ENCODE assay signal across 8 cellular contexts in the genomic region with DNA sequence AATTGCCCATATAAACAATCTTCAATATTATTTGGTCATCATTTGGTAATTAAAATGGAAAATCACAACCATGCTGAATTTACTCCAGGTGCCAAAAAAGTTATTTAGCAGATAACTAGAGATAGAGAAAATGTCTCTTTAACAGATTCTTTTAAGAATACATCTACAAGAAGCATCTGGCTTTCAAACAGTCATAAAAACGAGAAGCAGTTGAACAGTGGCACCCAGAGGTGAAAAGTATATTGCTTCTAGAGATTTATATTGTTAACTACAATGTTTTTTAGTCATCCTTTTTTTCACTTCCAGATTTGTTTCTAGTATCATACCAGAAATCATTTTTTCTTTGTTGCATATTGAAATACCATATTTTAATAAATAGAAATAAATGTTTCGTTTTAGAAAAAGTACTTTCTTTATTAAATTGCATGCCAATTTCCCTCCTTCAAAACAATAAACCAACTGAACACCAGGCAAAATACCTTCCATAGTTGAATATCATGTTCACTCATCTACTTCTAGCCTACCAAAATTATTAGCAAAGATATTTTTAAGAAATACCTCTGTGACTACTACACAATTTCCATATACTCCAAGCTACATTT.
A peak's percentile ranks its signal among the peaks of the same experiment; 100 is the strongest.
DNase-seq lines count a peak whose midpoint lies in the region; ATAC-seq and TF ChIP-seq lines count a peak whose summit lies in the region.

No MANE protein-coding gene starts in this region.

- H2BK120ac ChIP-seq in trophoblast cell (ENCODE audit: insufficient read depth, low read length, poor library complexity), result no peak overlapping the region

- no peak overlapping the region for H3K14ac ChIP-seq in trophoblast cell (ENCODE audit: low read length)

- H4K8ac ChIP-seq in trophoblast cell (ENCODE audit: low read depth, low read length), result no peak overlapping the region

- H3K4me1 Mint-ChIP-seq in activated CD4-positive, alpha-beta T cell treated with anti-CD3 and anti-CD28 coated beads, Interleukin-2, amount 10 ng/mL, durations not matched to agents 7 days and 5 days, result peaks cover 17% of the 10 kb centered on the region

- H3K23ac ChIP-seq in trophoblast cell (ENCODE audit: low read length), result no peak overlapping the region

- no peaks in the 10 kb centered on the region for H3K36me3 ChIP-seq in GM23248 (ENCODE audit: low read depth)
- H3K36me3 ChIP-seq in trophoblast cell (ENCODE audit: control insufficient read depth in 1 of 2, insufficient read depth in 2 of 2, low read length in 2 of 2), result no peaks in the 10 kb centered on the region

- no peak overlapping the region for H3K18ac ChIP-seq in trophoblast cell (ENCODE audit: low read length)

- no peak overlapping the region for H3K27ac Mint-ChIP-seq in activated CD4-positive, alpha-beta T cell treated with anti-CD3 and anti-CD28 coated beads, Interleukin-2, amount 10 ng/mL, durations not matched to agents 7 days and 5 days

- H4K20me1 ChIP-seq in GM23248 (ENCODE audit: insufficient read depth), result no peaks in the 10 kb centered on the region

- 0 out of 2 replicates have a peak, but pooled peaks cover 4% of the 10 kb centered on the region for H3F3A ChIP-seq in GM23248 (ENCODE audit: insufficient read depth)

- POLR2A ChIA-PET in activated CD4-positive, alpha-beta T cell treated with anti-CD3 and anti-CD28 coated beads, Interleukin-2, amount 10 ng/mL, durations not matched to agents 7 days and 5 days (lab: Charles Lee), result no interaction called here

- H3K79me2 ChIP-seq in GM23248 (ENCODE audit: insufficient read depth) (no peaks in the 10 kb centered on the region), trophoblast cell (ENCODE audit: control insufficient read depth, insufficient read depth, low read length, poor library complexity) (no peaks in the 10 kb centered on the region)

- H2AFZ ChIP-seq in GM23248, result no peak overlapping the region
- H2AFZ ChIP-seq in trophoblast cell (ENCODE audit: insufficient read depth, low read length, poor library complexity), result no peak overlapping the region

- no peaks in the 10 kb centered on the region for H3K9me3 Mint-ChIP-seq in activated CD4-positive, alpha-beta T cell treated with anti-CD3 and anti-CD28 coated beads, Interleukin-2, amount 10 ng/mL, durations not matched to agents 7 days and 5 days

- H3K4me1 ChIP-seq in GM23248 (ENCODE audit: insufficient read depth) (peaks cover 4% of the 10 kb centered on the region; the same call in 1 of the 2 replicates), trophoblast cell (ENCODE audit: control insufficient read depth in 1 of 2, insufficient read depth in 2 of 2, low read length in 2 of 2) (peaks cover 0 to 3% of the 10 kb centered on the region in 2 experiments)

- TF ChIP-seq CTCF in fibroblast of mammary gland (conservative IDR thresholded peaks at IDR 0.05; ENCODE audit: control insufficient read depth, insufficient read depth, low read depth, low read length), result peak; percentile 63

- no peak overlapping the region for H4K12ac ChIP-seq in trophoblast cell (ENCODE audit: low read depth, low read length)

- H3K27me3 ChIP-seq in GM23248 (replicated peaks; ENCODE audit: insufficient read depth), result no peaks in the 10 kb centered on the region
- H3K27me3 ChIP-seq in trophoblast cell (ENCODE audit: insufficient read depth, low read length), result peaks cover 3% of the 10 kb centered on the region

- peaks cover 60% of the 10 kb centered on the region for H3K27me3 Mint-ChIP-seq in activated CD4-positive, alpha-beta T cell treated with anti-CD3 and anti-CD28 coated beads, Interleukin-2, amount 10 ng/mL, durations not matched to agents 7 days and 5 days

- CTCF ChIA-PET in activated CD4-positive, alpha-beta T cell treated with anti-CD3 and anti-CD28 coated beads, Interleukin-2, amount 10 ng/mL, durations not matched to agents 7 days and 5 days (lab: Charles Lee), result interaction anchor here (0.6 to 3.2 kb wide), 6 partner anchors 10 to 1007 kb away, joined by 3 to 24 read pairs (median 4); no protein-coding TSS in a partner anchor

- H3K4me2 ChIP-seq in GM23248 (ENCODE audit: unreplicated experiment), result no peak overlapping the region
- no peak overlapping the region for H3K4me2 ChIP-seq in trophoblast cell (ENCODE audit: low read length)

- H3K4me3 ChIP-seq in GM23248, result no peak overlapping the region
- H3K4me3 ChIP-seq in fibroblast of mammary gland (ENCODE audit: control insufficient read depth, low read depth, low read length), result no peak overlapping the region
- no peak overlapping the region for H3K4me3 ChIP-seq in trophoblast cell (ENCODE audit: low read depth, low read length)

- H3K36me3 Mint-ChIP-seq in activated CD4-positive, alpha-beta T cell treated with anti-CD3 and anti-CD28 coated beads, Interleukin-2, amount 10 ng/mL, durations not matched to agents 7 days and 5 days (ENCODE audit: low read depth), result no peaks in the 10 kb centered on the region

- H2BK5ac ChIP-seq in trophoblast cell (ENCODE audit: low read depth, low read length, poor library complexity), result no peak overlapping the region

- no peak overlapping the region for H3K4me3 Mint-ChIP-seq in activated CD4-positive, alpha-beta T cell treated with anti-CD3 and anti-CD28 coated beads, Interleukin-2, amount 10 ng/mL, durations not matched to agents 7 days and 5 days

- in situ Hi-C loops in GM23248 (cut with MboI), result loop anchor here (5.0 to 10.0 kb wide), 2 partner anchors 482 to 1020 kb away; a partner anchor contains a TSS

- no peaks in the 10 kb centered on the region for H3K79me1 ChIP-seq in trophoblast cell (ENCODE audit: low read length)

- no peak for ATAC-seq in GM19324 (IDR thresholded peaks at IDR 0.05; ENCODE audit: low FRiP score, unreplicated experiment)

- H2BK12ac ChIP-seq in trophoblast cell (ENCODE audit: low read length), result no peak overlapping the region

- no peaks in the 10 kb centered on the region for H3K9me2 ChIP-seq in GM23248 (ENCODE audit: insufficient read depth)

- H3K9ac ChIP-seq in GM23248 (no peak overlapping the region), trophoblast cell (ENCODE audit: low read length) (no peak overlapping the region)

- DNase-seq in activated CD4-positive, alpha-beta T cell treated with anti-CD3 and anti-CD28 coated beads, Interleukin-2, amount 10 ng/mL, durations not matched to agents 7 days and 5 days, result peak; percentile 59
- no peak for DNase-seq in activated CD4-positive, alpha-beta T cell treated with anti-CD3 and anti-CD28 coated beads, Interleukin-2, amount 50 U/mL, for 4 hours
- peak; percentile 80 for DNase-seq in GM23248
- DNase-seq in NCI-H1105 treated with DMSO at 0.1 percent for 48 hours (lab: John Stamatoyannopoulos, UW), result peak; percentile 68
- DNase-seq in SKM-1 (lab: John Stamatoyannopoulos, UW; ENCODE audit: unreplicated experiment), result peak; percentile 57
- peak; percentile 76 for DNase-seq in fibroblast of mammary gland (ENCODE audit: low read depth)
- peak; percentile 50 to 79 for DNase-seq in trophoblast cell

- no peak overlapping the region for H2AK5ac ChIP-seq in trophoblast cell (ENCODE audit: low read length)

- H3K27ac ChIP-seq in GM23248, result no peak overlapping the region
- H3K27ac ChIP-seq in trophoblast cell (ENCODE audit: low read depth, low read length), result no peak overlapping the region

- no peak overlapping the region for H4K91ac ChIP-seq in trophoblast cell (ENCODE audit: low read depth, low read length)

- H3K4ac ChIP-seq in trophoblast cell (ENCODE audit: low read depth, low read length), result no peak overlapping the region

- H3K9me3 ChIP-seq in GM23248 (ENCODE audit: low read depth) (no peaks in the 10 kb centered on the region), trophoblast cell (ENCODE audit: insufficient read depth, low read depth, low read length) (no peaks in the 10 kb centered on the region)

- 1 to 2% methylated on average over 2 of the region's 2 CpGs for WGBS in GM23248 (ENCODE audit: low coverage in 1 of 2, low lambda C conversion rate in 2 of 2, missing lambda C conversion rate in 2 of 2), 2 experiments
- WGBS in trophoblast cell (ENCODE audit: extremely low coverage, insufficient coverage, insufficient read length), result no CpG with 5 or more reads among the region's 2 CpGs

Comparison
In these comparisons a context has a peak if more than half of its experiments do, and no peak if none do; other contexts are left out.
1. DNase-seq: peak in activated CD4-positive, alpha-beta T cell treated with anti-CD3 and anti-CD28 coated beads, Interleukin-2, amount 10 ng/mL, durations not matched to agents 7 days and 5 days (single experiment), GM23248 (single experiment), NCI-H1105 treated with DMSO at 0.1 percent for 48 hours (single experiment), SKM-1 (single experiment), fibroblast of mammary gland (single experiment) and trophoblast cell (2 of 2); none in activated CD4-positive, alpha-beta T cell treated with anti-CD3 and anti-CD28 coated beads, Interleukin-2, amount 50 U/mL, for 4 hours (0 of 2).